8 cellular contexts compared by ENCODE assay signal in genomic region chr17:7392696-7393612, GRCh38.
DNase-seq lines count a peak whose midpoint lies in the region; ATAC-seq and TF ChIP-seq lines count a peak whose summit lies in the region.

No MANE protein-coding gene starts in this region.

- TF ChIP-seq CTCF in SU-DHL-6 (IDR thresholded peaks at IDR 0.05; ENCODE audit: insufficient read depth, low read length, poor library complexity, severe bottlenecking) (no peak), fibroblast of pulmonary artery (IDR thresholded peaks at IDR 0.05; ENCODE audit: low read length, missing control alignments) (no peak)

- ATAC-seq in HG02981 (IDR thresholded peaks at IDR 0.05; ENCODE audit: unreplicated experiment) (no peak), GM18502 (IDR thresholded peaks at IDR 0.05; ENCODE audit: poor library complexity, unreplicated experiment) (no peak)

- no peaks in the 10 kb centered on the region for H3K9me2 ChIP-seq in SU-DHL-6 (replicated peaks; ENCODE audit: insufficient read depth, low read length)

- no peaks in the 10 kb centered on the region for H3K4me1 ChIP-seq in rectal smooth muscle tissue (ENCODE audit: control insufficient read depth, insufficient read depth, low read length)

- H3K9ac ChIP-seq in SU-DHL-6 (ENCODE audit: low read length) (peak overlapping the region; percentile 80), rectal smooth muscle tissue (ENCODE audit: low read length) (no peak overlapping the region)

- no peaks in the 10 kb centered on the region for H3K27me3 ChIP-seq in SU-DHL-6 (ENCODE audit: low read length)
- no peaks in the 10 kb centered on the region for H3K27me3 ChIP-seq in rectal smooth muscle tissue (ENCODE audit: control insufficient read depth, insufficient read depth, low read length)

- DNase-seq in fibroblast of pulmonary artery (ENCODE audit: low read depth) (no peak), activated gamma-delta T cell (lab: John Stamatoyannopoulos, UW) (no peak), AML-193 (lab: John Stamatoyannopoulos, UW) (no peak)

- H2AFZ ChIP-seq in SU-DHL-6 (ENCODE audit: low read depth, low read length, severe bottlenecking), result peak overlapping the region; percentile 94

- H4K20me1 ChIP-seq in SU-DHL-6 (ENCODE audit: low read depth, low read length), result no peaks in the 10 kb centered on the region

- no peaks in the 10 kb centered on the region for H3K9me3 ChIP-seq in SU-DHL-6 (ENCODE audit: insufficient read depth, low read length)

- no peaks in the 10 kb centered on the region for H3K36me3 ChIP-seq in SU-DHL-6 (ENCODE audit: low read length)
- H3K36me3 ChIP-seq in rectal smooth muscle tissue (ENCODE audit: control insufficient read depth, insufficient read depth, low read length), result peaks cover 10% of the 10 kb centered on the region

- peak overlapping the region; percentile 82 for H3K4me2 ChIP-seq in SU-DHL-6 (ENCODE audit: low read depth, low read length, poor library complexity, severe bottlenecking)

- H3K4me3 ChIP-seq in GM08714 (ENCODE audit: low read length) (peak overlapping the region; percentile 81; the same call in 1 of the 2 replicates), SU-DHL-6 (ENCODE audit: insufficient read depth, low read length, poor library complexity, severe bottlenecking) (peak overlapping the region; percentile 71), fibroblast of pulmonary artery (replicated peaks; ENCODE audit: low read depth, low read length) (peak overlapping the region; percentile 82), rectal smooth muscle tissue (ENCODE audit: low read length) (peak overlapping the region; percentile 83)

- H3F3A ChIP-seq in SU-DHL-6 (ENCODE audit: insufficient read depth), result 0 out of 2 replicates have a peak, but pooled peaks cover 3% of the 10 kb centered on the region

- no peak overlapping the region for H3K27ac ChIP-seq in SU-DHL-6 (ENCODE audit: low read depth, low read length)
- H3K27ac ChIP-seq in rectal smooth muscle tissue (ENCODE audit: low read depth, low read length), result no peak overlapping the region

- H3K79me2 ChIP-seq in SU-DHL-6 (ENCODE audit: insufficient read depth, low read length), result no peaks in the 10 kb centered on the region
